In genomic region chr3:57326498-57326897, GRCh38 we compare ENCODE assay signal across 3 cellular contexts. TPM values are rescaled to one million over a fixed set of nuclear protein-coding genes. Genes with fewer than 3 reads are reported as not detected.
"Had no signal": no experiment of that assay in that cellular context is flagged by ENCODE, and none has a peak within 500 bp of the region (broad histone marks: within the 10 kb centered on the region; RNA-seq: fewer than 3 reads in every experiment).

No MANE protein-coding gene starts in this region.

RNA-seq across cellular contexts. Expression of gene ASB14, which starts 34.0 kb away (rescaled TPM):
- total RNA-seq: LHCN-M2, M059J, MCF 10A had no signal
